In genomic region chr12:101097829-101098580, GRCh38 we compare ENCODE assay signal across 1 cellular context.
TF ChIP-seq lines count a peak whose summit lies in the region.

No MANE protein-coding gene starts in this region.

TF ChIP-seq in HepG2, 621 proteins besides CTCF, POLR2A, EP300 and RAD21 (continued from another document):
- no peak for TF ChIP-seq CREBL2 (CRISPR knock-in tag; IDR thresholded peaks at IDR 0.05; ENCODE audit: borderline replicate concordance)
- no peak for TF ChIP-seq FOXO4 (CRISPR knock-in tag; conservative IDR thresholded peaks at IDR 0.05)
